Comparison of ENCODE assay signal across 23 cellular contexts in the genomic region with DNA sequence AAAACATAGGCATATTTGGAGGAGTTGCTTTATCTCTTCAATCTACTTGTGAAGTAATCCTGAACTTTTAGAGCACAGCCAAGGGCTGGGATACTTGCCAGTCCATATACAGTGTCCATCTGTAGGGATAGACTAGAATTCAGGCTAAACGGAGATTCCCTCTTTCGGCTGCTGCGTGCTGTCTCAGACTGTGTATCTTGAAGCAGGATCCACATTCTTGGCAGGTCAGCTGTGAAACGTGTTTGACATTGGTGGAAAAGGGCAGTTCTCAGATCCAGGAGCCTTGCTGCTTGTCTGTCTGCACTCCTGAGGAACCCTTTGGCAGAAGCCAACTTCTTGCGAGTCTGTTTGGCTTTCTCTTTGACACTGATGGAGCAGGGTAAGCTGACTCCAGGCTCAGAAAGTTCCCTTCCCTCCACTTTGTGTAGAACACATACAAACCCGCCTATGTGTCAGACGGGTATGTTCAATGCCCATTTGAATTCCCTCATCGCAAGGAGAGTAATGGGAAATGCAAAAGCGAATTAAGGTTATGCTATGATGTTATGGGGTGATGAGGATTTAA.
"Had no signal": no experiment of that assay in that cellular context is flagged by ENCODE, and none has a peak within 500 bp of the region (broad histone marks: within the 10 kb centered on the region; RNA-seq: fewer than 3 reads in every experiment).

No MANE protein-coding gene starts in this region.

- H3K27ac ChIP-seq: breast epithelium, upper lobe of left lung had no signal

- H3K4me3 ChIP-seq: breast epithelium, esophagus squamous epithelium, lung, upper lobe of left lung had no signal

- H3K27me3 ChIP-seq: breast epithelium, esophagus squamous epithelium, upper lobe of left lung had no signal

- DNase-seq: activated CD4-positive, alpha-beta T cell treated with anti-CD3 and anti-CD28 coated beads, Interleukin-2, amount 10 ng/mL, durations not matched to agents 7 days and 5 days; activated CD8-positive, alpha-beta T cell treated with anti-CD3 and anti-CD28 coated beads, Interleukin-2, amount 10 ng/mL, durations not matched to agents 7 days and 5 days; activated effector memory CD4-positive, alpha-beta T cell treated with Interleukin-2 at 50 U/mL for 16 hours; activated naive CD4-positive, alpha-beta T cell treated with anti-CD3 and anti-CD28 coated beads, Interleukin-2, amount 10 ng/mL, durations not matched to agents 7 days and 5 days; activated naive CD8-positive, alpha-beta T cell treated with anti-CD3 and anti-CD28 coated beads, Interleukin-2, amount 50 U/mL, for 24 hours; activated T-cell treated with anti-CD3 and anti-CD28 coated beads, Interleukin-2, amount 50 U/mL, for 4 hours; effector CD8-positive, alpha-beta T cell; esophagus squamous epithelium; foreskin fibroblast; hippocampal formation; islet precursor cell; occipital lobe; right cardiac atrium; small intestine; stimulated activated CD4-positive, alpha-beta T cell treated with anti-CD3 and anti-CD28 coated beads, Interleukin-15, amount 100 ng/mL, for 24 hours; stimulated activated CD4-positive, alpha-beta T cell treated with anti-CD3 and anti-CD28 coated beads, Interleukin-2, amount 100 ng/mL, for 48 hours; stimulated activated naive CD8-positive, alpha-beta T cell treated with anti-CD3 and anti-CD28 coated beads, Interleukin-15, amount 100 ng/mL, for 72 hours; T-helper 1 cell; T-helper 9 cell; upper lobe of left lung had no signal

- H3K9me3 ChIP-seq: breast epithelium, esophagus squamous epithelium, upper lobe of left lung had no signal

- ATAC-seq: activated CD4-positive, CD25-positive, alpha-beta regulatory T cell treated with anti-CD3 and anti-CD28 coated beads, Interleukin-2, amount 50 U/mL, for 24 hours; activated CD8-positive, alpha-beta T cell treated with anti-CD3 and anti-CD28 coated beads, Interleukin-2, amount 10 ng/mL, durations not matched to agents 7 days and 5 days; activated naive CD8-positive, alpha-beta T cell treated with anti-CD3 and anti-CD28 coated beads, Interleukin-2, amount 50 U/mL, for 24 hours; activated T-cell treated with anti-CD3 and anti-CD28 coated beads, Interleukin-2, amount 50 U/mL, for 4 hours; right cardiac atrium; stimulated activated naive CD8-positive, alpha-beta T cell treated with anti-CD3 and anti-CD28 coated beads, Interleukin-15, amount 100 ng/mL, for 72 hours had no signal
